ENCODE assay signal across 18 cellular contexts in genomic region chr19:58510084-58510862, GRCh38.
"Had no signal": no experiment of that assay in that cellular context is flagged by ENCODE, and none has a peak within 500 bp of the region (broad histone marks: within the 10 kb centered on the region; RNA-seq: fewer than 3 reads in every experiment).

No MANE protein-coding gene starts in this region.

- H3K27me3 Mint-ChIP-seq: activated T-cell treated with anti-CD3 and anti-CD28 coated beads, Interleukin-2, amount 50 U/mL, for 24 hours; progenitor cell of endocrine pancreas; T-cell had no signal

- H3K4me3 Mint-ChIP-seq: activated T-cell treated with anti-CD3 and anti-CD28 coated beads, Interleukin-2, amount 50 U/mL, for 24 hours; natural killer cell; T-cell had no signal

- DNase-seq: activated CD4-positive, alpha-beta T cell treated with anti-CD3 and anti-CD28 coated beads, Interleukin-2, amount 50 U/mL, for 48 hours; activated T-cell treated with anti-CD3 and anti-CD28 coated beads, Interleukin-2, amount 50 U/mL, for 24 hours; anterior cingulate cortex; brain microvascular endothelial cell; effector memory CD4-positive, alpha-beta T cell; foreskin keratinocyte; glutamatergic neuron; left ventricle myocardium superior; mesendoderm; natural killer cell; nucleus accumbens; stimulated activated CD4-positive, alpha-beta T cell treated with anti-CD3 and anti-CD28 coated beads, Interleukin-15, amount 100 ng/mL, for 24 hours; stimulated activated CD4-positive, alpha-beta T cell treated with anti-CD3 and anti-CD28 coated beads, Interleukin-4, amount 100 ng/mL, for 24 hours; stimulated activated naive CD8-positive, alpha-beta T cell treated with anti-CD3 and anti-CD28 coated beads, Interleukin-15, Interleukin-2, amounts not matched to agents 100 U/mL and 50 U/mL, for 24 hours; T-cell; trophoblast cell; WERI-Rb-1 had no signal

- H3K36me3 Mint-ChIP-seq: natural killer cell had no signal

- ATAC-seq: foreskin keratinocyte; left ventricle myocardium superior; natural killer cell; stimulated activated naive CD8-positive, alpha-beta T cell treated with anti-CD3 and anti-CD28 coated beads, Interleukin-15, Interleukin-2, amounts not matched to agents 100 U/mL and 50 U/mL, for 24 hours; T-cell had no signal

- H3K27ac Mint-ChIP-seq: activated T-cell treated with anti-CD3 and anti-CD28 coated beads, Interleukin-2, amount 50 U/mL, for 24 hours; natural killer cell; progenitor cell of endocrine pancreas; T-cell had no signal
